ENCODE assay signal across 1 cellular context in genomic region chr1:15900662-15901279, GRCh38.
TF ChIP-seq lines count a peak whose summit lies in the region.

No MANE protein-coding gene starts in this region.

TF ChIP-seq in HEK293, 187 proteins besides CTCF, POLR2A, EP300 and RAD21 (continued from another document):
- TF ChIP-seq ZBTB6 (tag by site-specific recombination; IDR thresholded peaks at IDR 0.05) (peak; percentile 29; the same call in 1 of the 2 replicates), ZNF146 (tag by site-specific recombination; IDR thresholded peaks at IDR 0.05) (no peak)
